Comparison of ENCODE assay signal across 15 cellular contexts in genomic region chr9:125438506-125439433, GRCh38.
DNase-seq lines count a peak whose midpoint lies in the region; TF ChIP-seq lines count a peak whose summit lies in the region.
"Had no signal": no experiment of that assay in that cellular context is flagged by ENCODE, and none has a peak within 500 bp of the region (broad histone marks: within the 10 kb centered on the region; RNA-seq: fewer than 3 reads in every experiment).

No MANE protein-coding gene starts in this region.

- no peaks in the 10 kb centered on the region for H3K23me2 ChIP-seq in H9 (ENCODE audit: insufficient read length, low read depth, low read length, poor library complexity, severe bottlenecking)

- no peak overlapping the region for H3K56ac ChIP-seq in H9 (ENCODE audit: insufficient read length, low read depth, low read length)

- H3K27me3 Mint-ChIP-seq in Caco-2 (ENCODE audit: insufficient read depth, unreplicated experiment) (no peaks in the 10 kb centered on the region), H9 (ENCODE audit: low read depth) (no peaks in the 10 kb centered on the region)

- H3K36me3 Mint-ChIP-seq in Caco-2 (ENCODE audit: insufficient read depth, unreplicated experiment) (peaks cover 14% of the 10 kb centered on the region), H9 (ENCODE audit: insufficient read depth in 1 of 3, low read depth in 3 of 3) (peaks cover 1 to 6% (median 4%) of the 10 kb centered on the region in 3 experiments; a peak in 3 of 7 replicates)

- H2BK120ac ChIP-seq in H9 (ENCODE audit: low read depth, low read length, poor library complexity, severe bottlenecking) (no peak overlapping the region), trophoblast cell (ENCODE audit: insufficient read depth, low read length, poor library complexity) (no peak overlapping the region)

- no peak overlapping the region for H3K27ac Mint-ChIP-seq in Caco-2 (ENCODE audit: unreplicated experiment)
- H3K27ac Mint-ChIP-seq in H9: 0 out of 7 replicates have a peak overlapping the region, but pooled peaks of 1 of the 3 experiments have one; percentile 13
- H3K27ac Mint-ChIP-seq: CD8-positive, alpha-beta T cell had no signal

- no peak overlapping the region for H3K4ac ChIP-seq in H9 (ENCODE audit: low read depth, low read length)
- no peak overlapping the region for H3K4ac ChIP-seq in trophoblast cell (ENCODE audit: low read depth, low read length)

- H3K23ac ChIP-seq in H9 (ENCODE audit: insufficient read length, low read depth, low read length) (no peak overlapping the region), trophoblast cell (ENCODE audit: low read length) (no peak overlapping the region)

- no peak overlapping the region for H4K12ac ChIP-seq in trophoblast cell (ENCODE audit: low read depth, low read length)

- no peak overlapping the region for H3K14ac ChIP-seq in H9 (ENCODE audit: insufficient read depth, low read length)
- no peak overlapping the region for H3K14ac ChIP-seq in trophoblast cell (ENCODE audit: low read length)

- H3K9me3 Mint-ChIP-seq in Caco-2 (ENCODE audit: unreplicated experiment): no peaks in the 10 kb centered on the region
- no peaks in the 10 kb centered on the region for H3K9me3 Mint-ChIP-seq in H9
- H3K9me3 Mint-ChIP-seq: CD8-positive, alpha-beta T cell; GM23338 had no signal

- no peaks in the 10 kb centered on the region for H4K20me1 ChIP-seq in H9 (ENCODE audit: control insufficient read depth, insufficient read depth, insufficient read length)
- H4K20me1 ChIP-seq in osteoblast (ENCODE audit: insufficient read depth, low read length): no peaks in the 10 kb centered on the region

- H3K4me1 Mint-ChIP-seq in Caco-2 (ENCODE audit: low read depth, unreplicated experiment) (no peaks in the 10 kb centered on the region), H9 (peaks cover under 1 to 6% of the 10 kb centered on the region in 2 experiments; a peak in 1 of 4 replicates)

- H3K27me3 ChIP-seq in Caco-2 (replicated peaks; ENCODE audit: control insufficient read depth, insufficient read depth, low read length): no peaks in the 10 kb centered on the region
- H3K27me3 ChIP-seq in H9 (ENCODE audit: insufficient read depth, low read length): no peaks in the 10 kb centered on the region
- no peaks in the 10 kb centered on the region for H3K27me3 ChIP-seq in osteoblast (ENCODE audit: insufficient read depth, low read length)
- H3K27me3 ChIP-seq in trophoblast cell (ENCODE audit: insufficient read depth, low read length): no peaks in the 10 kb centered on the region
- H3K27me3 ChIP-seq: BE2C, SJSA1 had no signal

- TF ChIP-seq CTCF in Caco-2 (IDR thresholded peaks at IDR 0.05; ENCODE audit: insufficient read depth in 1 of 2, low read depth in 1 of 2, low read length in 1 of 2, severe bottlenecking in 1 of 2, unreplicated experiment in 1 of 2) (no peak), H9 (conservative IDR thresholded peaks at IDR 0.05) (no peak), osteoblast (IDR thresholded peaks at IDR 0.05; ENCODE audit: extremely low read depth, low read depth, low read length) (no peak)

- H4K8ac ChIP-seq in H9 (replicated peaks; ENCODE audit: insufficient read length, low read depth, low read length) (no peak overlapping the region), trophoblast cell (ENCODE audit: low read depth, low read length) (no peak overlapping the region)

- no peak overlapping the region for H2BK20ac ChIP-seq in H9 (ENCODE audit: low read depth, low read length, poor library complexity, severe bottlenecking)

- H3K27ac ChIP-seq in H9 (ENCODE audit: insufficient read length, low read depth, low read length): no peak overlapping the region
- H3K27ac ChIP-seq in osteoblast (ENCODE audit: low read depth, low read length): no peak overlapping the region
- H3K27ac ChIP-seq in trophoblast cell (ENCODE audit: low read depth, low read length): no peak overlapping the region
- H3K27ac ChIP-seq: SJSA1 had no signal

- no peak overlapping the region for H2BK5ac ChIP-seq in H9 (ENCODE audit: insufficient read length, low read length)
- H2BK5ac ChIP-seq in trophoblast cell (ENCODE audit: low read depth, low read length, poor library complexity): no peak overlapping the region

- H3K9ac ChIP-seq in H9 (ENCODE audit: extremely low read depth, insufficient read length, low read length) (no peak overlapping the region), trophoblast cell (ENCODE audit: low read length) (no peak overlapping the region)

- no peak overlapping the region for H3K4me2 ChIP-seq in H9 (ENCODE audit: insufficient read depth, insufficient read length, low read length)
- H3K4me2 ChIP-seq in osteoblast (ENCODE audit: insufficient read depth, low read length): no peak overlapping the region
- H3K4me2 ChIP-seq in trophoblast cell (ENCODE audit: low read length): no peak overlapping the region
- H3K4me2 ChIP-seq: GM23338 had no signal

- H3K4me1 ChIP-seq in Caco-2 (no peaks in the 10 kb centered on the region), H9 (ENCODE audit: insufficient read depth, low read length) (no peaks in the 10 kb centered on the region), osteoblast (ENCODE audit: insufficient read depth, low read length) (no peaks in the 10 kb centered on the region), trophoblast cell (ENCODE audit: control insufficient read depth in 1 of 2, insufficient read depth in 2 of 2, low read length in 2 of 2) (no peaks in the 10 kb centered on the region)
- H3K4me1 ChIP-seq: SJSA1 had no signal

- no peak overlapping the region for H2AK5ac ChIP-seq in H9 (ENCODE audit: insufficient read length, low read length)
- no peak overlapping the region for H2AK5ac ChIP-seq in trophoblast cell (ENCODE audit: low read length)

- no peak for DNase-seq in Caco-2
- DNase-seq in H9: peak; percentile 18
- DNase-seq in ecto neural progenitor cell (ENCODE audit: low spot score): peak; percentile 36
- peak; percentile 51 for DNase-seq in osteoblast (ENCODE audit: insufficient read length, low spot score, missing footprints)
- DNase-seq in GM03348 (ENCODE audit: low spot score): no peak
- no peak for DNase-seq in NCI-H128 (lab: John Stamatoyannopoulos, UW; ENCODE audit: unreplicated experiment)
- DNase-seq in trophoblast cell: no peak
- DNase-seq: CD8-positive, alpha-beta T cell; Karpas-422; NCI-H1436; NCI-H2081; NCI-H510A treated with DMSO at 0.1 percent for 48 hours had no signal

- H3K9me3 ChIP-seq in Caco-2 (no peaks in the 10 kb centered on the region), H9 (ENCODE audit: control insufficient read depth, low read depth, low read length) (no peaks in the 10 kb centered on the region), osteoblast (ENCODE audit: low read depth, low read length) (no peaks in the 10 kb centered on the region), trophoblast cell (ENCODE audit: insufficient read depth, low read depth, low read length) (no peaks in the 10 kb centered on the region)
- H3K9me3 ChIP-seq: BE2C, SJSA1 had no signal

- H2AFZ ChIP-seq in H9 (ENCODE audit: low read length) (no peak overlapping the region), osteoblast (ENCODE audit: low read length) (no peak overlapping the region), trophoblast cell (ENCODE audit: insufficient read depth, low read length, poor library complexity) (no peak overlapping the region)
- H2AFZ ChIP-seq: GM23338 had no signal

- no peak overlapping the region for H4K5ac ChIP-seq in H9 (ENCODE audit: insufficient read length, low read depth, low read length)

- H3K4me3 ChIP-seq in Caco-2 (ENCODE audit: low read depth, low read length): no peak overlapping the region
- H3K4me3 ChIP-seq in osteoblast (ENCODE audit: insufficient read depth, low read length): no peak overlapping the region
- no peak overlapping the region for H3K4me3 ChIP-seq in trophoblast cell (ENCODE audit: low read depth, low read length)
- H3K4me3 ChIP-seq: GM23338, SJSA1 had no signal

- H3K36me3 ChIP-seq in Caco-2 (ENCODE audit: control insufficient read depth, insufficient read depth, low read length) (no peaks in the 10 kb centered on the region), osteoblast (ENCODE audit: insufficient read depth, low read length) (peaks cover 14% of the 10 kb centered on the region), trophoblast cell (ENCODE audit: control insufficient read depth in 1 of 2, insufficient read depth in 2 of 2, low read length in 2 of 2) (peaks cover 20% of the 10 kb centered on the region in 2 experiments)
- H3K36me3 ChIP-seq: BE2C had no signal

- no CpG with 5 or more reads among the region's 32 CpGs for WGBS in H9 (ENCODE audit: extremely low coverage, insufficient read length, low lambda C conversion rate)
- no CpG with 5 or more reads among the region's 32 CpGs for WGBS in trophoblast cell (ENCODE audit: extremely low coverage, insufficient coverage, insufficient read length)

- intact Hi-C loops in Caco-2 (cut with micrococcal nuclease; ENCODE audit: unreplicated experiment): no loop called here

- no peak overlapping the region for H3T11ph ChIP-seq in H9 (ENCODE audit: low read length)

- no peaks in the 10 kb centered on the region for H3K79me1 ChIP-seq in H9 (ENCODE audit: insufficient read depth, low read depth, low read length, poor library complexity, severe bottlenecking)
- no peaks in the 10 kb centered on the region for H3K79me1 ChIP-seq in trophoblast cell (ENCODE audit: low read length)

- H3K79me2 ChIP-seq in H9 (ENCODE audit: insufficient read depth, low read length) (no peaks in the 10 kb centered on the region), osteoblast (ENCODE audit: insufficient read depth, low read length) (no peaks in the 10 kb centered on the region), trophoblast cell (ENCODE audit: control insufficient read depth, insufficient read depth, low read length, poor library complexity) (no peaks in the 10 kb centered on the region)

- H2BK12ac ChIP-seq in H9 (ENCODE audit: insufficient read length, low read depth, low read length) (no peak overlapping the region), trophoblast cell (ENCODE audit: low read length) (no peak overlapping the region)

- POLR2A ChIA-PET in Caco-2 (lab: Charles Lee): no interaction called here

- H3K4me3 Mint-ChIP-seq in Caco-2 (ENCODE audit: unreplicated experiment) (no peak overlapping the region), H9 (no peak overlapping the region)
- H3K4me3 Mint-ChIP-seq: CD8-positive, alpha-beta T cell; GM23338 had no signal

- CTCF ChIA-PET in Caco-2 (lab: Charles Lee): no interaction called here

- H3K18ac ChIP-seq in H9 (ENCODE audit: insufficient read length, low read depth, low read length) (no peak overlapping the region), trophoblast cell (ENCODE audit: low read length) (no peak overlapping the region)

- H2BK15ac ChIP-seq in H9 (ENCODE audit: low read depth, low read length): no peak overlapping the region

- H4K91ac ChIP-seq in H9 (ENCODE audit: insufficient read length, low read depth, low read length) (no peak overlapping the region), trophoblast cell (ENCODE audit: low read depth, low read length) (no peak overlapping the region)

- BruUV-seq in Caco-2 (replicated peaks; lab: Mats Ljungman, UMichigan): TSS peak; percentile 48

Comparison
In these comparisons a context has a peak if more than half of its experiments do, and no peak if none do; other contexts are left out.
1. DNase-seq: peak in H9 (single experiment), ecto neural progenitor cell (single experiment) and osteoblast (single experiment); none in Caco-2 (0 of 2), GM03348 (single experiment), NCI-H128 (single experiment) and trophoblast cell (0 of 2).